Comparison of ENCODE assay signal across 13 cellular contexts in the genomic region with DNA sequence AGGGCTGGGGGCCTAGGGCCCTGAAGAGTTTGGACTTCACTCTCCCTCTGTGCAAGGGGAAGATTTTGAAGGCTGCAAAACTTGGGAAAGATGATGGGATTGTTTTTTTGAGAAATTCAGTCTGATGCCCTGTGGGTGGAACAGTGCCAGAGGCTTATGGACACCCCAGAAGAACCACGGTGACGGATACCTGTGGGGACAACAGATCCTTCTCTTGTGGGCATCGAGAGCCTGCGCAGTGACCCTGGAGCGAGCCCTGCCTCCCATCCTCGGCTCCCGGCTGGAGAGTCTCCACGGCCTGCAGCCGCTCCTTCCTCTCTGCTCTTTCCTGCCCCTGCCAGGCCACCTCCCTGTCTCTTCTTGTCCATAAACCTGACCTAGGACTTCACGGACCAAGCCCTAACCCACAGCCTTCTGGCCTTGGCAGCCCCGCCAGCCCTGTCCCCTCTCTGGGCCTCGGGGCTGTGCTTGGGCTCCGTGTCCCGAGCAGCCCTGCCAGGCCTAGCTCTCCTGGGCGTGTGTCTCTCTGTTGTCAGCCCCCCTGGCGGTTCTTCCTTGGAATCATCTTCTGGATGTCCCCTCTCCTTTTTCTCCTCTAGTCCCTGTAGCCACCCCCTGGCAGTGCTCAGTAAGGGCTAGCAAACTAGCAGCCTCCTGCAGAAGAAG.
DNase-seq lines count a peak whose midpoint lies in the region; ATAC-seq and TF ChIP-seq lines count a peak whose summit lies in the region.
"Had no signal": no experiment of that assay in that cellular context is flagged by ENCODE, and none has a peak within 500 bp of the region (broad histone marks: within the 10 kb centered on the region; RNA-seq: fewer than 3 reads in every experiment).

No MANE protein-coding gene starts in this region.

- intact Hi-C loops in ascending aorta (cut with DNase I): no loop called here
- intact Hi-C loops in heart right ventricle (cut with DNase I): loop anchor here in 1 of 10 donors (5.0 kb wide), 1 partner anchor 33 kb away; no protein-coding TSS in a partner anchor

- TF ChIP-seq CTCF in ascending aorta (IDR thresholded peaks at IDR 0.05) (no peak), heart right ventricle (IDR thresholded peaks at IDR 0.05) (no peak), osteoblast (IDR thresholded peaks at IDR 0.05; ENCODE audit: extremely low read depth, low read depth, low read length) (no peak)

- H3K27me3 Mint-ChIP-seq in activated CD4-positive, alpha-beta memory T cell treated with anti-CD3 and anti-CD28 coated beads, Interleukin-2, amount 10 ng/mL, durations not matched to agents 7 days and 5 days: no peaks in the 10 kb centered on the region

- WGBS in heart right ventricle, 2 donors: 61 to 66% methylated on average over 16 of the region's 16 CpGs

- POLR2A ChIA-PET in activated CD4-positive, alpha-beta memory T cell treated with anti-CD3 and anti-CD28 coated beads, Interleukin-2, amount 10 ng/mL, durations not matched to agents 7 days and 5 days (lab: Charles Lee): no interaction called here

- H3K27ac Mint-ChIP-seq in activated CD4-positive, alpha-beta memory T cell treated with anti-CD3 and anti-CD28 coated beads, Interleukin-2, amount 10 ng/mL, durations not matched to agents 7 days and 5 days: no peak overlapping the region

- DNase-seq in AG08395 (ENCODE audit: low spot score) (peak; percentile 57), ascending aorta (ENCODE audit: low spot score in 2 of 2) (no peak), heart right ventricle (no peak), osteoblast (ENCODE audit: insufficient read length, low spot score, missing footprints) (peak; percentile 77), NCI-H2196 (lab: John Stamatoyannopoulos, UW; ENCODE audit: unreplicated experiment) (no peak), Ammon's horn (ENCODE audit: low spot score) (no peak), NCI-H1092 (lab: John Stamatoyannopoulos, UW) (no peak)
- no peak for DNase-seq in activated CD4-positive, alpha-beta memory T cell treated with anti-CD3 and anti-CD28 coated beads, Interleukin-2, amount 10 ng/mL, durations not matched to agents 7 days and 5 days
- DNase-seq: amniotic stem cell, DND-41, GOT3, retina, SHP77 had no signal

- no peaks in the 10 kb centered on the region for H3K36me3 Mint-ChIP-seq in activated CD4-positive, alpha-beta memory T cell treated with anti-CD3 and anti-CD28 coated beads, Interleukin-2, amount 10 ng/mL, durations not matched to agents 7 days and 5 days (ENCODE audit: low read depth)

- no peaks in the 10 kb centered on the region for H3K9me3 Mint-ChIP-seq in activated CD4-positive, alpha-beta memory T cell treated with anti-CD3 and anti-CD28 coated beads, Interleukin-2, amount 10 ng/mL, durations not matched to agents 7 days and 5 days

- no peak overlapping the region for H2AFZ ChIP-seq in osteoblast (ENCODE audit: low read length)

- H3K27ac ChIP-seq in ascending aorta (peak overlapping the region; percentile 45 to 67), heart right ventricle (peak overlapping the region in 9 of 10 donors; percentile 12 to 65 (median 55)), osteoblast (ENCODE audit: low read depth, low read length) (no peak overlapping the region)

- H3K4me1 ChIP-seq in ascending aorta (peaks cover 0 to 32% of the 10 kb centered on the region in 2 donors), heart right ventricle (peaks cover 3 to 52% (median 26%) of the 10 kb centered on the region in 9 donors), osteoblast (ENCODE audit: insufficient read depth, low read length) (peaks cover 20% of the 10 kb centered on the region)

- H3K27me3 ChIP-seq in ascending aorta (no peaks in the 10 kb centered on the region), heart right ventricle (no peaks in the 10 kb centered on the region), osteoblast (ENCODE audit: insufficient read depth, low read length) (no peaks in the 10 kb centered on the region)

- H3K79me2 ChIP-seq in osteoblast (ENCODE audit: insufficient read depth, low read length): peaks cover 6% of the 10 kb centered on the region

- H3K4me3 ChIP-seq in ascending aorta (no peak overlapping the region), heart right ventricle (peak overlapping the region in 1 of 10 donors; percentile 2), osteoblast (ENCODE audit: insufficient read depth, low read length) (no peak overlapping the region)

- no peaks in the 10 kb centered on the region for H4K20me1 ChIP-seq in osteoblast (ENCODE audit: insufficient read depth, low read length)

- H3K9me3 ChIP-seq in ascending aorta (no peaks in the 10 kb centered on the region), heart right ventricle (peaks cover 0 to 6% (median 0%) of the 10 kb centered on the region in 11 donors), osteoblast (ENCODE audit: low read depth, low read length) (no peaks in the 10 kb centered on the region)

- H3K36me3 ChIP-seq in ascending aorta (no peaks in the 10 kb centered on the region), heart right ventricle (no peaks in the 10 kb centered on the region), osteoblast (ENCODE audit: insufficient read depth, low read length) (no peaks in the 10 kb centered on the region)

- CTCF ChIA-PET in activated CD4-positive, alpha-beta memory T cell treated with anti-CD3 and anti-CD28 coated beads, Interleukin-2, amount 10 ng/mL, durations not matched to agents 7 days and 5 days (lab: Charles Lee): no interaction called here

- ATAC-seq in heart right ventricle: peak; percentile 27 to 62 (median 48)

- H3K4me1 Mint-ChIP-seq in activated CD4-positive, alpha-beta memory T cell treated with anti-CD3 and anti-CD28 coated beads, Interleukin-2, amount 10 ng/mL, durations not matched to agents 7 days and 5 days: no peaks in the 10 kb centered on the region

- no peak overlapping the region for H3K4me3 Mint-ChIP-seq in activated CD4-positive, alpha-beta memory T cell treated with anti-CD3 and anti-CD28 coated beads, Interleukin-2, amount 10 ng/mL, durations not matched to agents 7 days and 5 days

- H3K4me2 ChIP-seq in osteoblast (ENCODE audit: insufficient read depth, low read length): no peak overlapping the region

Comparison
In these comparisons a context has a peak if more than half of its experiments do, and no peak if none do; other contexts are left out.
1. DNase-seq: peak in AG08395 (single experiment) and osteoblast (single experiment); none in ascending aorta (0 of 2), heart right ventricle (0 of 2), NCI-H2196 (single experiment), Ammon's horn (single experiment), NCI-H1092 (single experiment) and activated CD4-positive, alpha-beta memory T cell treated with anti-CD3 and anti-CD28 coated beads, Interleukin-2, amount 10 ng/mL, durations not matched to agents 7 days and 5 days (single experiment).